8 cellular contexts compared by ENCODE assay signal in genomic region chr20:44582321-44583025, GRCh38. TPM values are rescaled to one million over a fixed set of nuclear protein-coding genes. Genes with fewer than 3 reads are reported as not detected.
DNase-seq lines count a peak whose midpoint lies in the region; ATAC-seq and TF ChIP-seq lines count a peak whose summit lies in the region.

Gene PKIG (plus strand): TSS chr20:44582579. CDS start chr20:44614557, 31,978 bp downstream.

- no peak within 1 kb of the TSS for H3K4me3 ChIP-seq in HEK293 (ENCODE audit: low read depth, low read length)

- DNase-seq in amniotic epithelial cell (ENCODE audit: low read depth) (peak; percentile 73), iPS-NIHi11 (ENCODE audit: low spot score) (peak; percentile 46)
- DNase-seq in stimulated activated naive B cell treated with anti-CD40 and anti-IgM and Interleukin-4, amounts not matched to agents 10 μg/mL and 1 μg/mL and 100 μg/mL, for 72 hours: no peak
- DNase-seq in stimulated activated CD4-positive, alpha-beta T cell treated with anti-CD3 and anti-CD28 coated beads, Interleukin-12 subunit alpha, Interleukin-12 subunit beta, amount 100 ng/mL, for 4 hours: no peak
- DNase-seq in activated naive CD4-positive, alpha-beta T cell treated with anti-CD3 and anti-CD28 coated beads, Interleukin-2, amount 10 ng/mL, durations not matched to agents 7 days and 5 days: no peak
- no peak for DNase-seq in activated CD8-positive, alpha-beta T cell treated with anti-CD3 and anti-CD28 coated beads for 36 hours

- H3K4me3 Mint-ChIP-seq in stimulated activated naive B cell treated with anti-CD40 and anti-IgM and Interleukin-4, amounts not matched to agents 10 μg/mL and 1 μg/mL and 100 μg/mL, for 72 hours: peak within 1 kb of the TSS; percentile 89 to 90
- no peak within 1 kb of the TSS for H3K4me3 Mint-ChIP-seq in activated naive CD4-positive, alpha-beta T cell treated with anti-CD3 and anti-CD28 coated beads, Interleukin-2, amount 10 ng/mL, durations not matched to agents 7 days and 5 days
- no peak within 1 kb of the TSS for H3K4me3 Mint-ChIP-seq in activated CD8-positive, alpha-beta T cell treated with anti-CD3 and anti-CD28 coated beads for 36 hours

- CTCF ChIA-PET in HEK293 (lab: Yijun Ruan, JAX): interaction anchor here (0.8 to 1.2 kb wide), 4 partner anchors 9 to 28 kb away, joined by 3 to 7 read pairs (median 5); no protein-coding TSS in a partner anchor
- CTCF ChIA-PET in activated naive CD4-positive, alpha-beta T cell treated with anti-CD3 and anti-CD28 coated beads, Interleukin-2, amount 10 ng/mL, durations not matched to agents 7 days and 5 days (lab: Charles Lee): interaction anchor here (0.6 to 1.4 kb wide), 2 partner anchors 27 to 368 kb away, joined by 4 to 6 read pairs; no protein-coding TSS in a partner anchor
- CTCF ChIA-PET in activated CD8-positive, alpha-beta T cell treated with anti-CD3 and anti-CD28 coated beads for 36 hours (lab: Charles Lee): interaction anchor here (0.7 to 1.6 kb wide), 5 partner anchors 9 to 361 kb away, joined by 3 to 5 read pairs (median 3); no protein-coding TSS in a partner anchor

- H3K36me3 Mint-ChIP-seq in stimulated activated naive B cell treated with anti-CD40 and anti-IgM and Interleukin-4, amounts not matched to agents 10 μg/mL and 1 μg/mL and 100 μg/mL, for 72 hours: peaks cover 4 to 18% of the 10 kb centered on the region in 2 donors
- no peaks in the 10 kb centered on the region for H3K36me3 Mint-ChIP-seq in activated naive CD4-positive, alpha-beta T cell treated with anti-CD3 and anti-CD28 coated beads, Interleukin-2, amount 10 ng/mL, durations not matched to agents 7 days and 5 days
- H3K36me3 Mint-ChIP-seq in activated CD8-positive, alpha-beta T cell treated with anti-CD3 and anti-CD28 coated beads for 36 hours (ENCODE audit: low read depth): no peaks in the 10 kb centered on the region

- H3K27me3 Mint-ChIP-seq in stimulated activated naive B cell treated with anti-CD40 and anti-IgM and Interleukin-4, amounts not matched to agents 10 μg/mL and 1 μg/mL and 100 μg/mL, for 72 hours: no peaks in the 10 kb centered on the region
- H3K27me3 Mint-ChIP-seq in activated naive CD4-positive, alpha-beta T cell treated with anti-CD3 and anti-CD28 coated beads, Interleukin-2, amount 10 ng/mL, durations not matched to agents 7 days and 5 days: peaks cover 12% of the 10 kb centered on the region
- H3K27me3 Mint-ChIP-seq in activated CD8-positive, alpha-beta T cell treated with anti-CD3 and anti-CD28 coated beads for 36 hours: no peaks in the 10 kb centered on the region

- POLR2A ChIA-PET in HEK293 (lab: Yijun Ruan, JAX): no interaction called here
- POLR2A ChIA-PET in activated CD8-positive, alpha-beta T cell treated with anti-CD3 and anti-CD28 coated beads for 36 hours (lab: Charles Lee): interaction anchor here (0.7 kb wide), 1 partner anchor 9 kb away, joined by 3 read pairs; no protein-coding TSS in a partner anchor

- TF ChIP-seq CTCF in HEK293 (tag by site-specific recombination; IDR thresholded peaks at IDR 0.05): no peak
- no peak for TF ChIP-seq CTCF in activated CD8-positive, alpha-beta T cell treated with anti-CD3 and anti-CD28 coated beads for 36 hours (IDR thresholded peaks at IDR 0.05)

- H3K9me3 Mint-ChIP-seq in stimulated activated naive B cell treated with anti-CD40 and anti-IgM and Interleukin-4, amounts not matched to agents 10 μg/mL and 1 μg/mL and 100 μg/mL, for 72 hours: peaks cover 0 to 2% of the 10 kb centered on the region in 2 donors
- H3K9me3 Mint-ChIP-seq in activated naive CD4-positive, alpha-beta T cell treated with anti-CD3 and anti-CD28 coated beads, Interleukin-2, amount 10 ng/mL, durations not matched to agents 7 days and 5 days: no peaks in the 10 kb centered on the region
- H3K9me3 Mint-ChIP-seq in activated CD8-positive, alpha-beta T cell treated with anti-CD3 and anti-CD28 coated beads for 36 hours: no peaks in the 10 kb centered on the region

- H3K27ac Mint-ChIP-seq in stimulated activated naive B cell treated with anti-CD40 and anti-IgM and Interleukin-4, amounts not matched to agents 10 μg/mL and 1 μg/mL and 100 μg/mL, for 72 hours: peak within 1 kb of the TSS; percentile 97
- H3K27ac Mint-ChIP-seq in activated naive CD4-positive, alpha-beta T cell treated with anti-CD3 and anti-CD28 coated beads, Interleukin-2, amount 10 ng/mL, durations not matched to agents 7 days and 5 days: no peak within 1 kb of the TSS
- H3K27ac Mint-ChIP-seq in activated CD8-positive, alpha-beta T cell treated with anti-CD3 and anti-CD28 coated beads for 36 hours: no peak within 1 kb of the TSS

- ATAC-seq in stimulated activated naive B cell treated with anti-CD40 and anti-IgM and Interleukin-4, amounts not matched to agents 10 μg/mL and 1 μg/mL and 100 μg/mL, for 72 hours (replicated peaks): no peak
- no peak for ATAC-seq in activated CD4-positive, CD25-positive, alpha-beta regulatory T cell treated with anti-CD3 and anti-CD28 coated beads, Interleukin-2, amount 50 U/mL, for 24 hours
- ATAC-seq in activated CD8-positive, alpha-beta T cell treated with anti-CD3 and anti-CD28 coated beads for 36 hours: no peak

- intact Hi-C loops in activated CD8-positive, alpha-beta T cell treated with anti-CD3 and anti-CD28 coated beads for 36 hours (cut with micrococcal nuclease): no loop called here

- H3K36me3 ChIP-seq in HEK293 (ENCODE audit: control insufficient read depth in 2 of 2, insufficient read depth in 1 of 2, low read length in 2 of 2): no peaks in the 10 kb centered on the region

- H3K4me1 ChIP-seq in HEK293 (ENCODE audit: control insufficient read depth, insufficient read depth, low read length): peaks cover 14% of the 10 kb centered on the region

- no peaks in the 10 kb centered on the region for H3K9me3 ChIP-seq in HEK293 (ENCODE audit: control insufficient read depth, insufficient read depth, low read depth, low read length)

- H3K27ac ChIP-seq in HEK293 (ENCODE audit: extremely low read depth, low read depth, low read length): no peak within 1 kb of the TSS

- H3K4me1 Mint-ChIP-seq in stimulated activated naive B cell treated with anti-CD40 and anti-IgM and Interleukin-4, amounts not matched to agents 10 μg/mL and 1 μg/mL and 100 μg/mL, for 72 hours: peaks cover 52 to 82% of the 10 kb centered on the region in 2 donors
- peaks cover 4% of the 10 kb centered on the region for H3K4me1 Mint-ChIP-seq in activated naive CD4-positive, alpha-beta T cell treated with anti-CD3 and anti-CD28 coated beads, Interleukin-2, amount 10 ng/mL, durations not matched to agents 7 days and 5 days
- peaks cover 6% of the 10 kb centered on the region for H3K4me1 Mint-ChIP-seq in activated CD8-positive, alpha-beta T cell treated with anti-CD3 and anti-CD28 coated beads for 36 hours (ENCODE audit: low read depth)

TF ChIP-seq in HEK293, 187 proteins besides CTCF, POLR2A, EP300 and RAD21 (continues in another document):
- TF ChIP-seq PBX3 (CRISPR knock-in tag; IDR thresholded peaks at IDR 0.05) (no peak), ZNF830 (tag by site-specific recombination; IDR thresholded peaks at IDR 0.05; ENCODE audit: low read depth) (no peak), REPIN1 (tag by site-specific recombination; IDR thresholded peaks at IDR 0.05; ENCODE audit: low read depth) (no peak), SP7 (tag by site-specific recombination; IDR thresholded peaks at IDR 0.05) (peak; percentile 92), ZNF549 (tag by site-specific recombination; IDR thresholded peaks at IDR 0.05) (no peak), ZNF292 (tag by site-specific recombination; IDR thresholded peaks at IDR 0.05; ENCODE audit: borderline replicate concordance, low read depth) (no peak), ZNF488 (tag by site-specific recombination; IDR thresholded peaks at IDR 0.05) (no peak)

RNA-seq across cellular contexts. Expression of gene PKIG, which starts in this region (rescaled TPM):
- 1 to 10 TPM; 4.8 TPM for total RNA-seq in activated CD8-positive, alpha-beta T cell treated with anti-CD3 and anti-CD28 coated beads for 36 hours

Comparison
In these comparisons a context has a peak if more than half of its experiments do, and no peak if none do; other contexts are left out.
1. DNase-seq: peak in amniotic epithelial cell (single experiment) and iPS-NIHi11 (single experiment); none in stimulated activated naive B cell treated with anti-CD40 and anti-IgM and Interleukin-4, amounts not matched to agents 10 μg/mL and 1 μg/mL and 100 μg/mL, for 72 hours (single experiment), stimulated activated CD4-positive, alpha-beta T cell treated with anti-CD3 and anti-CD28 coated beads, Interleukin-12 subunit alpha, Interleukin-12 subunit beta, amount 100 ng/mL, for 4 hours (single experiment), activated naive CD4-positive, alpha-beta T cell treated with anti-CD3 and anti-CD28 coated beads, Interleukin-2, amount 10 ng/mL, durations not matched to agents 7 days and 5 days (single experiment) and activated CD8-positive, alpha-beta T cell treated with anti-CD3 and anti-CD28 coated beads for 36 hours (single experiment).
2. H3K4me3 Mint-ChIP-seq: peak in stimulated activated naive B cell treated with anti-CD40 and anti-IgM and Interleukin-4, amounts not matched to agents 10 μg/mL and 1 μg/mL and 100 μg/mL, for 72 hours (2 of 2); none in activated naive CD4-positive, alpha-beta T cell treated with anti-CD3 and anti-CD28 coated beads, Interleukin-2, amount 10 ng/mL, durations not matched to agents 7 days and 5 days (single experiment) and activated CD8-positive, alpha-beta T cell treated with anti-CD3 and anti-CD28 coated beads for 36 hours (single experiment).